1 cellular context compared by ENCODE assay signal in genomic region chr4:39166177-39166576, GRCh38.
TF ChIP-seq lines count a peak whose summit lies in the region.

No MANE protein-coding gene starts in this region.

TF ChIP-seq in GM12878, 131 proteins besides CTCF, POLR2A, EP300 and RAD21 (continued from another document):
- TF ChIP-seq, protein P1, sequence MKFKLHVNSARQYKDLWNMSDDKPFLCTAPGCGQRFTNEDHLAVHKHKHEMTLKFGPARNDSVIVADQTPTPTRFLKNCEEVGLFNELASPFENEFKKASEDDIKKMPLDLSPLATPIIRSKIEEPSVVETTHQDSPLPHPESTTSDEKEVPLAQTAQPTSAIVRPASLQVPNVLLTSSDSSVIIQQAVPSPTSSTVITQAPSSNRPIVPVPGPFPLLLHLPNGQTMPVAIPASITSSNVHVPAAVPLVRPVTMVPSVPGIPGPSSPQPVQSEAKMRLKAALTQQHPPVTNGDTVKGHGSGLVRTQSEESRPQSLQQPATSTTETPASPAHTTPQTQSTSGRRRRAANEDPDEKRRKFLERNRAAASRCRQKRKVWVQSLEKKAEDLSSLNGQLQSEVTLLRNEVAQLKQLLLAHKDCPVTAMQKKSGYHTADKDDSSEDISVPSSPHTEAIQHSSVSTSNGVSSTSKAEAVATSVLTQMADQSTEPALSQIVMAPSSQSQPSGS (IDR thresholded peaks at IDR 0.05; ENCODE audit: low read length) = no peak
- peak; percentile 77 for TF ChIP-seq SPI1 (IDR thresholded peaks at IDR 0.05; ENCODE audit: borderline replicate concordance, insufficient read depth, low read depth, low read length)
